In genomic region chr4:9444681-9445080, GRCh38 we compare ENCODE assay signal across 20 cellular contexts. TPM values are rescaled to one million over a fixed set of nuclear protein-coding genes. Genes with fewer than 3 reads are reported as not detected.
"Had no signal": no experiment of that assay in that cellular context is flagged by ENCODE, and none has a peak within 500 bp of the region (broad histone marks: within the 10 kb centered on the region; RNA-seq: fewer than 3 reads in every experiment).

No MANE protein-coding gene starts in this region.

RNA-seq across cellular contexts. Expression of gene DEFB131A, which starts 0.5 kb away (rescaled TPM):
- total RNA-seq: activated naive CD4-positive, alpha-beta T cell treated with anti-CD3 and anti-CD28 coated beads for 36 hours; activated naive CD4-positive, alpha-beta T cell treated with anti-CD3 and anti-CD28 coated beads, Interleukin-2, amount 50 U/mL, for 72 hours; activated naive CD8-positive, alpha-beta T cell treated with anti-CD3 and anti-CD28 coated beads for 36 hours; activated naive CD8-positive, alpha-beta T cell treated with anti-CD3 and anti-CD28 coated beads, Interleukin-2, amount 10 ng/mL, durations not matched to agents 7 days and 5 days; activated T-cell treated with anti-CD3 and anti-CD28 coated beads, Interleukin-2, amount 50 U/mL, for 4 hours; activated T-cell treated with anti-CD3 and anti-CD28 coated beads, Interleukin-2, amount 50 U/mL, for 72 hours; activated T-helper 1 cell treated with anti-CD3 and anti-CD28 coated beads, Interleukin-12 subunit alpha, Interleukin-12 subunit beta, Interleukin-2, Interleukin-4 antibody, amounts not matched to agents 30 ng/mL and 10 ng/mL and 1 ng/mL, durations not matched to agents 14 hours and 24 hours and 36 hours; activated T-helper 17 cell treated with anti-CD3 and anti-CD28 coated beads, Interleukin-2, amount 50 U/mL, for 72 hours; activated T-helper 2 cell treated with anti-CD3 and anti-CD28 coated beads, Interferon-gamma antibody, Interleukin-2, Interleukin-4, amounts not matched to agents 10 μg/mL and 5 μg/mL and 100 μg/mL, durations not matched to agents 14 hours and 24 hours and 36 hours; adrenal gland; aorta; ascending aorta; astrocyte; body of pancreas; breast epithelium; bronchial epithelial cell; cardiac muscle cell; cardiac septum; cerebellum; chondrocyte had no signal
